ENCODE assay signal across 21 cellular contexts in genomic region chr6:502761-503160, GRCh38.
A peak's percentile ranks its signal among the peaks of the same experiment; 100 is the strongest.
DNase-seq lines count a peak whose midpoint lies in the region; ATAC-seq and TF ChIP-seq lines count a peak whose summit lies in the region.
"Had no signal": no experiment of that assay in that cellular context is flagged by ENCODE, and none has a peak within 500 bp of the region (broad histone marks: within the 10 kb centered on the region; RNA-seq: fewer than 3 reads in every experiment).

No MANE protein-coding gene starts in this region.

- H3K4me3 Mint-ChIP-seq in T-helper 1 cell treated with Interleukin-12 subunit alpha and Interleukin-12 subunit beta and Interleukin-4 antibody, amounts not matched to agents 30 μg/mL and 1 μg/mL, for 36 hours = peak overlapping the region; percentile 13
- H3K4me3 Mint-ChIP-seq in CD4-positive, CD25-positive, alpha-beta regulatory T cell = peak overlapping the region; percentile 93 to 97 (median 96)
- H3K4me3 Mint-ChIP-seq in activated CD4-positive, alpha-beta memory T cell treated with anti-CD3 and anti-CD28 coated beads for 36 hours = peak overlapping the region; percentile 90
- H3K4me3 Mint-ChIP-seq in memory B cell = no peak overlapping the region

- peaks cover 7% of the 10 kb centered on the region for H3K36me3 Mint-ChIP-seq in T-helper 1 cell treated with Interleukin-12 subunit alpha and Interleukin-12 subunit beta and Interleukin-4 antibody, amounts not matched to agents 30 μg/mL and 1 μg/mL, for 36 hours (ENCODE audit: low read depth)
- peaks cover 5% of the 10 kb centered on the region for H3K36me3 Mint-ChIP-seq in CD4-positive, CD25-positive, alpha-beta regulatory T cell
- peaks cover 24% of the 10 kb centered on the region for H3K36me3 Mint-ChIP-seq in activated CD4-positive, alpha-beta memory T cell treated with anti-CD3 and anti-CD28 coated beads for 36 hours
- H3K36me3 Mint-ChIP-seq in memory B cell = peaks cover 5% of the 10 kb centered on the region

- H3K27me3 Mint-ChIP-seq in T-helper 1 cell treated with Interleukin-12 subunit alpha and Interleukin-12 subunit beta and Interleukin-4 antibody, amounts not matched to agents 30 μg/mL and 1 μg/mL, for 36 hours (ENCODE audit: low read depth) = no peaks in the 10 kb centered on the region
- no peaks in the 10 kb centered on the region for H3K27me3 Mint-ChIP-seq in CD4-positive, CD25-positive, alpha-beta regulatory T cell
- H3K27me3 Mint-ChIP-seq in activated CD4-positive, alpha-beta memory T cell treated with anti-CD3 and anti-CD28 coated beads for 36 hours = no peaks in the 10 kb centered on the region
- no peaks in the 10 kb centered on the region for H3K27me3 Mint-ChIP-seq in memory B cell

- no peaks in the 10 kb centered on the region for H3K9me3 Mint-ChIP-seq in T-helper 1 cell treated with Interleukin-12 subunit alpha and Interleukin-12 subunit beta and Interleukin-4 antibody, amounts not matched to agents 30 μg/mL and 1 μg/mL, for 36 hours
- H3K9me3 Mint-ChIP-seq in CD4-positive, CD25-positive, alpha-beta regulatory T cell = no peaks in the 10 kb centered on the region
- no peaks in the 10 kb centered on the region for H3K9me3 Mint-ChIP-seq in activated CD4-positive, alpha-beta memory T cell treated with anti-CD3 and anti-CD28 coated beads for 36 hours
- no peaks in the 10 kb centered on the region for H3K9me3 Mint-ChIP-seq in memory B cell

- POLR2A ChIA-PET in activated CD4-positive, alpha-beta memory T cell treated with anti-CD3 and anti-CD28 coated beads for 36 hours (lab: Charles Lee) = interaction anchor here (0.7 to 3.8 kb wide), 19 partner anchors 7 to 110 kb away, joined by 3 to 46 read pairs (median 5); partner anchors contain the start of gene IRF4

- TF ChIP-seq CTCF in omental fat pad (IDR thresholded peaks at IDR 0.05) = no peak

- H3K27me3 ChIP-seq in CD4-positive, CD25-positive, alpha-beta regulatory T cell (ENCODE audit: control insufficient read depth, insufficient read depth, low read length) = no peaks in the 10 kb centered on the region
- H3K27me3 ChIP-seq: BE2C, gastroesophageal sphincter, SJCRH30, upper lobe of right lung had no signal

- no peaks in the 10 kb centered on the region for H3K9me3 ChIP-seq in CD4-positive, CD25-positive, alpha-beta regulatory T cell (ENCODE audit: control insufficient read depth in 2 of 2, low read length in 2 of 2)
- H3K9me3 ChIP-seq: BE2C, gastroesophageal sphincter, SJCRH30, upper lobe of right lung had no signal

- intact Hi-C loops in activated CD4-positive, alpha-beta memory T cell treated with anti-CD3 and anti-CD28 coated beads for 36 hours (cut with micrococcal nuclease) = loop anchor here (1.0 kb wide), 4 partner anchors 8 to 111 kb away; partner anchors contain the start of gene IRF4

- no peaks in the 10 kb centered on the region for H3K36me3 ChIP-seq in CD4-positive, CD25-positive, alpha-beta regulatory T cell (ENCODE audit: control insufficient read depth, insufficient read depth, low read length)
- H3K36me3 ChIP-seq: BE2C, SJCRH30 had no signal

- ATAC-seq in CD4-positive, CD25-positive, alpha-beta regulatory T cell (ENCODE audit: low read depth in 2 of 2) = no peak
- ATAC-seq in memory B cell (ENCODE audit: low read depth) (no peak), omental fat pad (ENCODE audit: low FRiP score) (no peak)
- ATAC-seq: gastroesophageal sphincter, HCT116, HepG2, upper lobe of right lung had no signal

- H3K4me1 ChIP-seq in CD4-positive, CD25-positive, alpha-beta regulatory T cell (ENCODE audit: control insufficient read depth, insufficient read depth, low read length, poor library complexity, severe bottlenecking) = peaks cover 47% of the 10 kb centered on the region
- H3K4me1 ChIP-seq: BE2C, gastroesophageal sphincter, SJCRH30, upper lobe of right lung had no signal

- DNase-seq in T-helper 1 cell (no peak), memory B cell (ENCODE audit: low spot score in 2 of 2) (no peak), omental fat pad (ENCODE audit: low spot score) (no peak), mucosa of gallbladder (ENCODE audit: low spot score) (no peak), dermis blood vessel endothelial cell (no peak)
- no peak for DNase-seq in CD4-positive, CD25-positive, alpha-beta regulatory T cell
- DNase-seq in activated CD4-positive, alpha-beta memory T cell treated with anti-CD3 and anti-CD28 coated beads for 36 hours = no peak
- DNase-seq: 8988T; anterior cingulate cortex; BE2C; central memory CD4-positive, alpha-beta T cell; DMS53; mammary epithelial cell; NCI-H774; SJCRH30; T-helper 9 cell; upper lobe of right lung had no signal

- peak overlapping the region; percentile 60 for H3K27ac ChIP-seq in CD4-positive, CD25-positive, alpha-beta regulatory T cell (ENCODE audit: insufficient read depth, low read length, poor library complexity, severe bottlenecking)
- H3K27ac ChIP-seq: gastroesophageal sphincter, SJCRH30, upper lobe of right lung had no signal

- CTCF ChIA-PET in activated CD4-positive, alpha-beta memory T cell treated with anti-CD3 and anti-CD28 coated beads for 36 hours (lab: Charles Lee) = interaction anchor here (0.6 to 1.6 kb wide), 4 partner anchors 13 to 90 kb away, joined by 3 to 7 read pairs (median 3); no protein-coding TSS in a partner anchor

- H3K4me1 Mint-ChIP-seq in T-helper 1 cell treated with Interleukin-12 subunit alpha and Interleukin-12 subunit beta and Interleukin-4 antibody, amounts not matched to agents 30 μg/mL and 1 μg/mL, for 36 hours (ENCODE audit: low read depth) = peaks cover 79% of the 10 kb centered on the region
- peaks cover 47 to 77% (median 62%) of the 10 kb centered on the region in 4 donors for H3K4me1 Mint-ChIP-seq in CD4-positive, CD25-positive, alpha-beta regulatory T cell
- peaks cover 88% of the 10 kb centered on the region for H3K4me1 Mint-ChIP-seq in activated CD4-positive, alpha-beta memory T cell treated with anti-CD3 and anti-CD28 coated beads for 36 hours (ENCODE audit: low read depth)
- peaks cover 40% of the 10 kb centered on the region for H3K4me1 Mint-ChIP-seq in memory B cell

- peak overlapping the region; percentile 85 for H3K4me3 ChIP-seq in CD4-positive, CD25-positive, alpha-beta regulatory T cell (ENCODE audit: low read depth, low read length)
- H3K4me3 ChIP-seq: gastroesophageal sphincter, SJCRH30 had no signal

- peak overlapping the region; percentile 88 for H3K27ac Mint-ChIP-seq in T-helper 1 cell treated with Interleukin-12 subunit alpha and Interleukin-12 subunit beta and Interleukin-4 antibody, amounts not matched to agents 30 μg/mL and 1 μg/mL, for 36 hours
- H3K27ac Mint-ChIP-seq in CD4-positive, CD25-positive, alpha-beta regulatory T cell = peak overlapping the region in 2 of 3 donors; percentile 86 to 96
- peak overlapping the region; percentile 100 for H3K27ac Mint-ChIP-seq in activated CD4-positive, alpha-beta memory T cell treated with anti-CD3 and anti-CD28 coated beads for 36 hours
- H3K27ac Mint-ChIP-seq in memory B cell = peak overlapping the region; percentile 84
